8 cellular contexts compared by ENCODE assay signal in the genomic region with DNA sequence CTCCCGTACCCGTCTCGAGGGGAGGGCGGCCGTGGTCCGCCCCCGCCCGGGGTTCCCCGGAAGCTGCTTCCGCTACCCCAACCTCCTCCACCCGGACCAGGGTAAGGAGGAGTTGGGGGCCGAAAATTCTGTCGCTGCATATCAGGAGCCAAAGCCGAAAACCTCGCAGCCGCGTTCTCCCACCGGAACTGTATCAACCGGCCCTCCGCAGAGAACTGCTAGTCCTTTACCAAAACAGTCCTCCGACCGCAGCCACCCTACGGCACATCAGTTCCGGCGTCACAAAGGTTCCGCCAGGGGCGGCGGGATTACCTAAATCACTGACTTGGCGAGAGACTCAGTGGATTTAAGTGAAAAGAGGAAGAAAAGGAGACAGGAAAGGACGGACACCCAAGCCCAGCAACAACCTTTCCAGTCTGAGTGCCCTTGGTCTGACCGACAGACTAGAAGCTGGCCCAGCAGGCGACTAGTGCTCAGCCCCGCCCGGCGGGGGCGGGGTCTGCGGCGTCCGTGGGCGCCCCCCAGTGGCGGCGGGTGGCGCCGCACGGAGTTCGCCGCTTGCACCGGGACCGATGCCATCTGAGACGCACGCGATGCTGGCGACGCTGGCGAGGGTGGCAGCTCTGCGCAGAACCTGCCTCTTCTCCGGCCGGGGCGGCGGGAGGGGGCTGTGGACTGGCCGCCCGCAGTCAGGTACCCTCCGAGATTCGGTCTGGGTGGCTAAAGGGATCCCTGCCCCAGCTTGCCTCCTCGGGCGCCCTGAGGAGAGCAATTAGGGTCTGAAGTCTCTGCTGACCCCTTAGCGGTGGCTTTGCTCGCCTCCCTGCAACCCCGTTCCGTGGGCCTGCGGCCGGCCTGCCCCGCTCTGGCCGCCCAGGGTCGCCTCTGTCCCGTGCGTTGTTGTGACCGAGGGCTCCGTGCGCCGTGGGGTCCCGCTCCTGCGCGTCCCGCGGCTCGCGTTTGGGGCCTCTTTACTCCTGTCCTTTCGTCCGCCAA. TPM values are rescaled to one million over a fixed set of nuclear protein-coding genes. Genes with fewer than 3 reads are reported as not detected.
DNase-seq lines count a peak whose midpoint lies in the region; ATAC-seq and TF ChIP-seq lines count a peak whose summit lies in the region.

A gene (minus strand): TSS at position 195 of the 996 bp plus-strand sequence. CDS start 55 bp downstream, at position 140.
A gene (plus strand): TSS at position 578 of the 996 bp plus-strand sequence.

- H3K27ac ChIP-seq in BLaER1 (peak within 1 kb of the TSS; percentile 97), colonic mucosa (peak within 1 kb of the TSS; percentile 89)

- H3K9me3 ChIP-seq in BLaER1 (peaks cover 9% of the 10 kb centered on the region; the same call in 1 of the 2 replicates), colonic mucosa (no peaks in the 10 kb centered on the region)

- TF ChIP-seq CTCF in colonic mucosa (IDR thresholded peaks at IDR 0.05) = peak; percentile 97

- H3K27me3 ChIP-seq in BLaER1 = no peaks in the 10 kb centered on the region
- no peaks in the 10 kb centered on the region for H3K27me3 ChIP-seq in colonic mucosa

- DNase-seq in GM19238 (ENCODE audit: insufficient read length, low spot score) = peak; percentile 84
- peak; percentile 78 for DNase-seq in NCI-H460 (ENCODE audit: extremely low read depth, low read depth)
- DNase-seq in activated CD4-positive, alpha-beta T cell treated with anti-CD3 and anti-CD28 coated beads for 4 hours = peak; percentile 84 to 87
- peak; percentile 86 for DNase-seq in colonic mucosa
- peak; percentile 82 to 89 for DNase-seq in left colon
- peak; percentile 76 to 86 for DNase-seq in stimulated activated CD4-positive, alpha-beta T cell treated with anti-CD3 and anti-CD28 coated beads, Interleukin-1b, Interleukin-23, amount 100 ng/mL, for 4 hours (ENCODE audit: low read depth in 2 of 2)

- intact Hi-C loops in colonic mucosa (cut with DNase I) (no loop called here), left colon (cut with DNase I, micrococcal nuclease) (no loop called here)

- ATAC-seq in HG03439 (IDR thresholded peaks at IDR 0.05; ENCODE audit: unreplicated experiment) (peak; percentile 91), left colon (peak; percentile 92)

- H3K4me3 ChIP-seq in BLaER1 = peak within 1 kb of the TSS; percentile 99
- H3K4me3 ChIP-seq in colonic mucosa = peak within 1 kb of the TSS; percentile 93

- peaks cover 19% of the 10 kb centered on the region for H3K36me3 ChIP-seq in BLaER1
- no peaks in the 10 kb centered on the region for H3K36me3 ChIP-seq in colonic mucosa

- H3K9ac ChIP-seq in BLaER1 (peak within 1 kb of the TSS; percentile 98), colonic mucosa (ENCODE audit: low read depth in 2 of 2, low read length in 2 of 2) (peak within 1 kb of the TSS; percentile 92 to 97)

- peaks cover 46% of the 10 kb centered on the region for H4K20me1 ChIP-seq in BLaER1

- peak within 1 kb of the TSS; percentile 80 for H3K4me2 ChIP-seq in BLaER1

- H3K4me1 ChIP-seq in BLaER1 (peaks cover 17% of the 10 kb centered on the region), colonic mucosa (no peaks in the 10 kb centered on the region)

RNA-seq across cellular contexts. Expression of the first gene that starts in this region (rescaled TPM):
- total RNA-seq in NCI-H460 (2014; rRNA removed; shearing (Covaris generic)) = 35.4 and 53.0 TPM in 2 replicates
- polyA plus RNA-seq in NCI-H460 (2014; cell fraction: nucleus; rRNA removed) = 24.5 and 45.3 TPM in 2 replicates
- 10 to 100 TPM; 50.4 to 54.3 TPM for total RNA-seq in colonic mucosa
- total RNA-seq in left colon = 10 to 100 TPM; 34.2 to 36.9 TPM

RNA-seq across cellular contexts. Expression of the second gene that starts in this region (rescaled TPM):
- 0.66 and 1.3 TPM in 2 replicates for total RNA-seq in NCI-H460 (2014; rRNA removed; shearing (Covaris generic))
- 0.19 and 0.68 TPM in 2 replicates for polyA plus RNA-seq in NCI-H460 (2014; cell fraction: nucleus; rRNA removed)
- 10 to 100 TPM in 1 of 2 donors, 1 to 10 TPM in 1; 3.6 to 15.1 TPM for total RNA-seq in colonic mucosa
- total RNA-seq in left colon = 10 to 100 TPM; 10.3 to 18.6 TPM

Comparison
In these comparisons a context has a peak if more than half of its experiments do, and no peak if none do; other contexts are left out.
1. Peak in every context shown above with its lines: DNase-seq, ATAC-seq, H3K4me3 ChIP-seq and H3K27ac ChIP-seq.